In the genomic region with DNA sequence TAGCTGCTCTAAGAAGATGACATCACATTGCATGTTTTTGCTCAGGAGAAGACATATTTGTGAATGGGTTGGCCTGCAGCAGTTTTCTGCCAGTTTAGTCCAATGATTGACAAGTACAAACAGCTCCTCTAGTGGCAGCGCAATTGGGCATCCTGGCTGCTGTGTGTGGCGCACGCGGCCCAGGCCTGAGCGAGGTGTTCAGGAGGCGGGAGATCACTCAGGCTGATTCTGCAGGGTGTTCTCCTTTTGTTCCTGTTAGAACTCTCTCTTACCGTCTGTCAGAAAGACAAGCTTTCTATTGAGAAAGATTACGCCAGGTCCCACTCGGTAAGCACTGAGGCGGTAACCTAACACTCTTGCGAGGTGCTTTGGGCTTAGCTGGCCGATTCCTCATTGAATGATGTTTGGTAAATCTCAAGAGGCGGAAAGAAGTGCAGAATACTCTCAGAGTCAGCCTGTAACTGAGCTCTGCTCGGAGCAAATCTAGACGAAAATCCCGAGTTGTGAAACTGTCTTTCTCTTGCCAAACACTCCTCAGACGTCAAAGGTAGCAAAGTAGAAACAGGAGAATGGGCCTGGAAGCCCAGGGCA, we compare ENCODE assay signal across 11 cellular contexts.
DNase-seq lines count a peak whose midpoint lies in the region; ATAC-seq and TF ChIP-seq lines count a peak whose summit lies in the region.
"Had no signal": no experiment of that assay in that cellular context is flagged by ENCODE, and none has a peak within 500 bp of the region (broad histone marks: within the 10 kb centered on the region; RNA-seq: fewer than 3 reads in every experiment).

No MANE protein-coding gene starts in this region.

- intact Hi-C loops in left cardiac atrium (cut with DNase I) = no loop called here

- ATAC-seq in left cardiac atrium (no peak), lung (ENCODE audit: insufficient read depth, low FRiP score) (peak; percentile 62)
- ATAC-seq: CD8-positive, alpha-beta T cell; naive thymus-derived CD4-positive, alpha-beta T cell had no signal

- H3K36me3 ChIP-seq in cardiac muscle cell = no peaks in the 10 kb centered on the region
- peaks cover 0 to 1% of the 10 kb centered on the region in 2 donors for H3K36me3 ChIP-seq in lung (ENCODE audit: control insufficient read depth in 2 of 2, insufficient read depth in 2 of 2, low read length in 2 of 2)

- H3K27ac ChIP-seq in cardiac muscle cell (peak overlapping the region; percentile 18), lung (ENCODE audit: low read depth in 1 of 2, low read length in 1 of 2) (no peak overlapping the region)

- 72 to 84% methylated on average over 17 of the region's 17 CpGs for WGBS in lung, 2 donors

- H3K4me1 ChIP-seq in cardiac muscle cell (ENCODE audit: low read depth) (no peaks in the 10 kb centered on the region), lung (ENCODE audit: control insufficient read depth in 2 of 2, insufficient read depth in 2 of 2, low read length in 2 of 2) (no peaks in the 10 kb centered on the region)

- H3K9me3 ChIP-seq in cardiac muscle cell (ENCODE audit: low read depth) (no peaks in the 10 kb centered on the region), lung (ENCODE audit: control insufficient read depth in 2 of 2, insufficient read depth in 1 of 2, low read length in 1 of 2) (no peaks in the 10 kb centered on the region)

- H3K4me3 ChIP-seq in cardiac muscle cell (no peak overlapping the region), lung (no peak overlapping the region)

- H3K27me3 ChIP-seq in cardiac muscle cell = no peaks in the 10 kb centered on the region
- no peaks in the 10 kb centered on the region for H3K27me3 ChIP-seq in lung (ENCODE audit: control insufficient read depth, insufficient read depth)

- DNase-seq in cardiac muscle cell (ENCODE audit: low read depth in 1 of 2, low spot score in 1 of 2) (no peak), left cardiac atrium (no peak), SK-N-DZ (ENCODE audit: low spot score) (peak; percentile 42), lung (ENCODE audit: low spot score) (peak; percentile 39), NCI-H446 treated with DMSO at 0.1 percent for 48 hours (lab: John Stamatoyannopoulos, UW) (no peak), hepatic stellate cell (ENCODE audit: low spot score) (no peak)
- no peak for DNase-seq in effector CD8-positive, alpha-beta T cell (lab: John Stamatoyannopoulos, UW)
- no peak for DNase-seq in activated CD8-positive, alpha-beta memory T cell treated with anti-CD3 and anti-CD28 coated beads, Interleukin-2, amount 50 U/mL, for 48 hours
- DNase-seq: CD8-positive, alpha-beta T cell; naive thymus-derived CD4-positive, alpha-beta T cell; OCI-M1 had no signal

- TF ChIP-seq CTCF in cardiac muscle cell (IDR thresholded peaks at IDR 0.05; ENCODE audit: low read depth, low read length) (no peak), lung (IDR thresholded peaks at IDR 0.05; ENCODE audit: control extremely low read depth, extremely low read depth) (no peak)

Comparison
In these comparisons a context has a peak if more than half of its experiments do, and no peak if none do; other contexts are left out.
1. DNase-seq: peak in SK-N-DZ (single experiment) and lung (single experiment); none in cardiac muscle cell (0 of 2), left cardiac atrium (single experiment), effector CD8-positive, alpha-beta T cell (single experiment), activated CD8-positive, alpha-beta memory T cell treated with anti-CD3 and anti-CD28 coated beads, Interleukin-2, amount 50 U/mL, for 48 hours (single experiment), NCI-H446 treated with DMSO at 0.1 percent for 48 hours (single experiment) and hepatic stellate cell (single experiment).